ENCODE assay signal across 13 cellular contexts in the genomic region with DNA sequence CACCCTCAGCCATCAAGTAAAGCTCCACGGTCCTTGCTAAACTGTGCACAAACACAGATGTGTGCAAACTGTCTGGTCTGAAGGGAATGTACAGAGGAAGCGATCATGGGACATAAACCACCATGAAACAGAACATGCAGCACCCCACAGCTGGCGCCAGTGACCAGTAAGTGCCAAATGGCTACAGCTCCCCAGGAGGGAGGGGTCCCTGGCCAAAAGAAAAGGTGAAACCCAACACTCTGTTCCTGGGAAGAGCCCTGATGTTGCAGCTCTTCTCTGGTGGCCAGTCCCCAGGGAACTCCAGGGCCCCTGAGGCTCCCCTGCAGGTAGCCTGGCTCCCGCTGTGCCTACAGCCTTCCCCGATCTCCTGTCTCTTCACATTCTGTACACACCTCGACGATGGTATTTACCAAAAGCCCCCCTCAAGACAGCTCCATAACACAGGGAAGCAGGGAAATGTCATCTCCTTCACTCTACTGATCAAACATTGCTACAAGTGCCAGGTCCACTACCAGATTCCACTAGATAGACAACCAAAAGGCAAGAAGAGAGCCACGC. TPM values are rescaled to one million over a fixed set of nuclear protein-coding genes. Genes with fewer than 3 reads are reported as not detected.
DNase-seq lines count a peak whose midpoint lies in the region; ATAC-seq and TF ChIP-seq lines count a peak whose summit lies in the region.
"Had no signal": no experiment of that assay in that cellular context is flagged by ENCODE, and none has a peak within 500 bp of the region (broad histone marks: within the 10 kb centered on the region; RNA-seq: fewer than 3 reads in every experiment).

No MANE protein-coding gene starts in this region.

- CTCF ChIA-PET in naive thymus-derived CD4-positive, alpha-beta T cell (lab: Charles Lee), result no interaction called here

- H3K4me1 Mint-ChIP-seq in activated T-helper 17 cell treated with anti-CD3 and anti-CD28 coated beads, Interleukin-2, amount 50 U/mL, for 72 hours, result peaks cover 11% of the 10 kb centered on the region
- peaks cover 22 to 47% (median 34%) of the 10 kb centered on the region in 7 donors for H3K4me1 Mint-ChIP-seq in naive thymus-derived CD4-positive, alpha-beta T cell

- peaks cover 0 to 38% of the 10 kb centered on the region in 2 donors for H3K4me1 ChIP-seq in right atrium auricular region
- H3K4me1 ChIP-seq in naive thymus-derived CD4-positive, alpha-beta T cell (ENCODE audit: control insufficient read depth in 2 of 2, insufficient read depth in 2 of 2, low read length in 2 of 2), result peaks cover 12 to 33% of the 10 kb centered on the region in 2 donors

- peak overlapping the region; percentile 4 for H3K27ac Mint-ChIP-seq in activated T-helper 17 cell treated with anti-CD3 and anti-CD28 coated beads, Interleukin-2, amount 50 U/mL, for 72 hours
- peak overlapping the region in 4 of 9 donors; percentile 31 to 71 (median 47) for H3K27ac Mint-ChIP-seq in naive thymus-derived CD4-positive, alpha-beta T cell
- H3K27ac Mint-ChIP-seq: activated B cell treated with CpG ODN at 0.5 μM for 24 hours; activated T-cell treated with anti-CD3 and anti-CD28 coated beads, Interleukin-2, amount 50 U/mL, for 72 hours had no signal

- H3K27ac ChIP-seq in right atrium auricular region, result no peak overlapping the region
- H3K27ac ChIP-seq in naive thymus-derived CD4-positive, alpha-beta T cell (ENCODE audit: low read depth, low read length), result no peak overlapping the region

- POLR2A ChIA-PET in naive thymus-derived CD4-positive, alpha-beta T cell (lab: Charles Lee), result interaction anchor here (1.4 kb wide), 1 partner anchor 77 kb away, joined by 4 read pairs; a partner anchor contains a TSS

- DNase-seq in Right ventricle myocardium inferior (ENCODE audit: missing footprints), result peak; percentile 35
- no peak for DNase-seq in right atrium auricular region (ENCODE audit: low spot score)
- DNase-seq in naive thymus-derived CD4-positive, alpha-beta T cell, result peak in 1 of 9 donors; percentile 15
- no peak for DNase-seq in NCI-H1694 treated with DMSO at 0.1 percent for 48 hours (lab: John Stamatoyannopoulos, UW)
- DNase-seq in iPS-NIHi11 (ENCODE audit: low spot score), result no peak
- DNase-seq in SW480 (ENCODE audit: low spot score), result no peak
- no peak for DNase-seq in HUDEP-2 (lab: John Stamatoyannopoulos, UW; ENCODE audit: unreplicated experiment in 76 of 76)
- DNase-seq: activated B cell treated with CpG ODN at 0.5 μM for 24 hours, midbrain, NCI-H187 treated with DMSO at 0.1 percent for 48 hours had no signal

- peak overlapping the region; percentile 97 for H3K4me3 Mint-ChIP-seq in activated T-helper 17 cell treated with anti-CD3 and anti-CD28 coated beads, Interleukin-2, amount 50 U/mL, for 72 hours
- H3K4me3 Mint-ChIP-seq in naive thymus-derived CD4-positive, alpha-beta T cell, result peak overlapping the region in 6 of 10 donors; percentile 50 to 95 (median 88)

- no peaks in the 10 kb centered on the region for H3K27me3 Mint-ChIP-seq in activated T-helper 17 cell treated with anti-CD3 and anti-CD28 coated beads, Interleukin-2, amount 50 U/mL, for 72 hours
- no peaks in the 10 kb centered on the region for H3K27me3 Mint-ChIP-seq in naive thymus-derived CD4-positive, alpha-beta T cell
- H3K27me3 Mint-ChIP-seq: activated B cell treated with CpG ODN at 0.5 μM for 24 hours had no signal

- H3K36me3 Mint-ChIP-seq in activated T-helper 17 cell treated with anti-CD3 and anti-CD28 coated beads, Interleukin-2, amount 50 U/mL, for 72 hours (ENCODE audit: low read depth), result no peaks in the 10 kb centered on the region
- H3K36me3 Mint-ChIP-seq in naive thymus-derived CD4-positive, alpha-beta T cell, result no peaks in the 10 kb centered on the region

- ATAC-seq in Right ventricle myocardium inferior, result no peak
- no peak for ATAC-seq in activated T-helper 17 cell treated with anti-CD3 and anti-CD28 coated beads, Interleukin-2, amount 50 U/mL, for 72 hours (replicated peaks)
- no peak for ATAC-seq in naive thymus-derived CD4-positive, alpha-beta T cell
- ATAC-seq: activated T-cell treated with anti-CD3 and anti-CD28 coated beads, Interleukin-2, amount 50 U/mL, for 72 hours; Panc1 had no signal

- no peaks in the 10 kb centered on the region for H3K36me3 ChIP-seq in right atrium auricular region
- peaks cover 0 to 9% (median 0%) of the 10 kb centered on the region in 3 experiments for H3K36me3 ChIP-seq in naive thymus-derived CD4-positive, alpha-beta T cell (ENCODE audit: control insufficient read depth in 2 of 3, insufficient read depth in 3 of 3, low read length in 3 of 3)

- H3K9me3 Mint-ChIP-seq in activated T-helper 17 cell treated with anti-CD3 and anti-CD28 coated beads, Interleukin-2, amount 50 U/mL, for 72 hours, result no peaks in the 10 kb centered on the region
- no peaks in the 10 kb centered on the region for H3K9me3 Mint-ChIP-seq in naive thymus-derived CD4-positive, alpha-beta T cell
- H3K9me3 Mint-ChIP-seq: activated B cell treated with CpG ODN at 0.5 μM for 24 hours; activated T-cell treated with anti-CD3 and anti-CD28 coated beads, Interleukin-2, amount 50 U/mL, for 72 hours had no signal

- H3K27me3 ChIP-seq in right atrium auricular region, result no peaks in the 10 kb centered on the region
- no peaks in the 10 kb centered on the region for H3K27me3 ChIP-seq in naive thymus-derived CD4-positive, alpha-beta T cell (ENCODE audit: control insufficient read depth in 2 of 2, insufficient read depth in 2 of 2, low read length in 2 of 2)

- no peak overlapping the region for H3K4me3 ChIP-seq in right atrium auricular region
- H3K4me3 ChIP-seq in naive thymus-derived CD4-positive, alpha-beta T cell (ENCODE audit: low read length), result no peak overlapping the region

- no peak for TF ChIP-seq CTCF in right atrium auricular region (IDR thresholded peaks at IDR 0.05)

- intact Hi-C loops in Right ventricle myocardium inferior (cut with DNase I), result no loop called here
- intact Hi-C loops in naive thymus-derived CD4-positive, alpha-beta T cell (cut with micrococcal nuclease), result no loop called here

- no peaks in the 10 kb centered on the region for H3K9me3 ChIP-seq in right atrium auricular region
- no peaks in the 10 kb centered on the region for H3K9me3 ChIP-seq in naive thymus-derived CD4-positive, alpha-beta T cell (ENCODE audit: control insufficient read depth in 2 of 3, low read length in 3 of 3)

RNA-seq across cellular contexts. Expression of a gene that starts 2.9 kb away (rescaled TPM):
- total RNA-seq in Right ventricle myocardium inferior (44.2 TPM), right atrium auricular region (10 to 100 TPM; 60.4 to 64.3 TPM)
- total RNA-seq in activated T-helper 17 cell treated with anti-CD3 and anti-CD28 coated beads, Interleukin-2, amount 50 U/mL, for 72 hours, result 10 to 100 TPM; 20.5 to 29.2 TPM
- total RNA-seq in naive thymus-derived CD4-positive, alpha-beta T cell, result 10 to 100 TPM; 29.4 to 55.3 (median 43.7) TPM
- polyA plus RNA-seq in naive thymus-derived CD4-positive, alpha-beta T cell, result 100 to 1,000 TPM; 115 to 158 TPM

RNA-seq across cellular contexts. Expression of a gene that starts 48.8 kb away (rescaled TPM):
- 1.2 TPM for total RNA-seq in Right ventricle myocardium inferior
- 1 to 10 TPM; 1.0 to 2.0 TPM for total RNA-seq in right atrium auricular region
- total RNA-seq in activated T-helper 17 cell treated with anti-CD3 and anti-CD28 coated beads, Interleukin-2, amount 50 U/mL, for 72 hours, result 1 to 10 TPM; 1.4 to 2.6 TPM
- 1 to 10 TPM in 4 of 5 experiments, under 1 TPM in 1; 0.98 to 2.7 (median 1.8) TPM for total RNA-seq in naive thymus-derived CD4-positive, alpha-beta T cell
- 1 to 10 TPM; 2.2 to 2.9 TPM for polyA plus RNA-seq in naive thymus-derived CD4-positive, alpha-beta T cell
- total RNA-seq: activated B cell treated with CpG ODN at 0.5 μM for 24 hours had no signal
